ENCODE assay signal across 8 cellular contexts in the genomic region with DNA sequence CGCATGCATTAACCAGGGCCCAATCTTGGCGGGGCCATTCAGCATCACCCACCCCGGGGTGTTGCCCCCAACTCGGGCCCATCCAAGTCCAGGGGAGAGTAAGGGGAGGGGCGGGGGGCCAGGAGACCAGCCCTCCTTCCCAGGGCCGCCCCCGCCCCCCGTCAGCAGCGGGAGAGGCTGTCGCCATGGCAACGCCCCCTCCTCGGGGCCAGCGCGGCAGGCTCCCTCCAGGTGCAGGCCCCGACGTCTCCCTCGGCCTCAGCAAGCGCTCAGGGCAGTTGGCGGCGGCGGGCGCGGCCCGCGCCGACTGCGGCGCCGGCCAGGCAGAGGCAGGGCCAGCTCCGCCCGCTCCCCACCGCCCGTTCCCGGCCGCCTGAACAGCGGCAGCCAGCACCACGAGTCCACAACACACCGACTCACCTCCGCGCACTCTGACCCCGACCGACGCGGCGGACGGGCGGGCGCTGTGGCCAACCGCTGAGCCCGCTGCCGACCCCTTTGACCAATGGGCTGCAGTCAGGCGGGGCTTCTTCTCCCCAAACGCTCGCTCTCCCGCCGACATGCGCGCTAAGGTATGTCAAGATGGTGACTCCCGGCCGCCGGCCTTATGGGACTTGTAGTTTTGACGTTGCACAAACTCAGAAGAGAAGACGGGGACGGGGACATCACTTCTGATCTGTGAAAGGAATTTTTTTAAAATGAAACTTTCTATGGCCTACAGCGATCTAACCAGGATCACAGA. TPM values are rescaled to one million over a fixed set of nuclear protein-coding genes. Genes with fewer than 3 reads are reported as not detected.
DNase-seq lines count a peak whose midpoint lies in the region; TF ChIP-seq lines count a peak whose summit lies in the region.

Gene ERI3 (minus strand): TSS at position 418 of the 742 bp plus-strand sequence. CDS start 231 bp downstream, at position 187.

- CTCF ChIA-PET in activated CD8-positive, alpha-beta memory T cell treated with anti-CD3 and anti-CD28 coated beads for 36 hours (lab: Charles Lee): no interaction called here

- no peaks in the 10 kb centered on the region for H3K9me3 ChIP-seq in effector memory CD4-positive, alpha-beta T cell (ENCODE audit: control insufficient read depth, low read length)

- H3K36me3 ChIP-seq in effector memory CD4-positive, alpha-beta T cell (ENCODE audit: control insufficient read depth, insufficient read depth, low read length): no peaks in the 10 kb centered on the region

- H3K4me3 ChIP-seq in effector memory CD4-positive, alpha-beta T cell (ENCODE audit: insufficient read depth, low read depth, low read length, poor library complexity, severe bottlenecking): peak within 1 kb of the TSS; percentile 68

- H3K4me1 ChIP-seq in effector memory CD4-positive, alpha-beta T cell (ENCODE audit: control insufficient read depth, insufficient read depth, low read length, poor library complexity, severe bottlenecking): peaks cover 7% of the 10 kb centered on the region

- H3K27me3 ChIP-seq in effector memory CD4-positive, alpha-beta T cell (replicated peaks; ENCODE audit: control insufficient read depth, insufficient read depth, low read length, poor library complexity, severe bottlenecking): no peaks in the 10 kb centered on the region

- H3K27ac ChIP-seq in effector memory CD4-positive, alpha-beta T cell (ENCODE audit: insufficient read depth, low read length, poor library complexity, severe bottlenecking): peak within 1 kb of the TSS; percentile 73

- DNase-seq in CMK (ENCODE audit: low read depth) (peak; percentile 97), GM20000 (ENCODE audit: low spot score) (peak; percentile 99), HT-29 (ENCODE audit: low spot score) (peak; percentile 95), NOMO-1 (lab: John Stamatoyannopoulos, UW; ENCODE audit: unreplicated experiment in 2 of 2) (peak; percentile 98 to 99), lung microvascular endothelial cell (ENCODE audit: low read depth in 2 of 2) (peak; percentile 98)
- DNase-seq in effector memory CD4-positive, alpha-beta T cell: peak; percentile 88 to 93 (median 92)
- DNase-seq in stimulated activated CD4-positive, alpha-beta T cell treated with anti-CD3 and anti-CD28 coated beads, TNF-alpha, amount 100 ng/mL, for 48 hours (ENCODE audit: low read depth in 3 of 3): peak; percentile 88 to 96 (median 93)

- POLR2A ChIA-PET in activated CD8-positive, alpha-beta memory T cell treated with anti-CD3 and anti-CD28 coated beads for 36 hours (lab: Charles Lee): no interaction called here

- TF ChIP-seq CTCF in GM20000 (IDR thresholded peaks at IDR 0.05; ENCODE audit: extremely low read depth, missing control alignments): no peak

RNA-seq across cellular contexts. Expression of gene ERI3, which starts in this region (rescaled TPM):
- total RNA-seq in HT-29 (2014; rRNA removed; shearing (Covaris generic)): 74.3 and 84.4 TPM in 2 replicates
- total RNA-seq in activated CD8-positive, alpha-beta memory T cell treated with anti-CD3 and anti-CD28 coated beads for 36 hours: 10 to 100 TPM; 50.6 to 53.4 TPM
- 28.8 and 31.9 TPM in 2 replicates for total RNA-seq in lung microvascular endothelial cell

Comparison
In these comparisons a context has a peak if more than half of its experiments do, and no peak if none do; other contexts are left out.
1. Peak in every context shown above with its lines: DNase-seq, H3K4me3 ChIP-seq and H3K27ac ChIP-seq.